In the genomic region with DNA sequence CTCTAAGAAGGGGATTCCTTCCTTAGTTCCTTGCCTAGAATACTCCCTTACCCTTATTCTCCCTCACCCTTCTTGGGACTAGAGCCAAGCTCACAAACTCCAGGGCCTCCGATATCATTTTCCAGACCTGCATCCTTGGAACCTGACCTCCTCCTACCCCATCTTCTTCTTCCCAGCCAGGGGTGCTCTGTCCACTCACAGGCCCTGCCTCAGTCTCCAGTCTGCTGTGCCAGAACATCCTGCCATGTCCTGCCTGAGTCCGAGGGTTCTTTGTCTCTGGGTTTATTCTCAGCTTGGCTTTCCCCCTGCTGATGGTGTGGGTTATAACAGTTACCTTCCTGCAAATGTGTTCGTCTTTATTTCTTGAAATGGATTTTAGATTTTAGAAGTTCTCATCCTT, we compare ENCODE assay signal across 28 cellular contexts. TPM values are rescaled to one million over a fixed set of nuclear protein-coding genes. Genes with fewer than 3 reads are reported as not detected.
A peak's percentile ranks its signal among the peaks of the same experiment; 100 is the strongest.
DNase-seq lines count a peak whose midpoint lies in the region; ATAC-seq and TF ChIP-seq lines count a peak whose summit lies in the region.
"Had no signal": no experiment of that assay in that cellular context is flagged by ENCODE, and none has a peak within 500 bp of the region (broad histone marks: within the 10 kb centered on the region; RNA-seq: fewer than 3 reads in every experiment).

No MANE protein-coding gene starts in this region.

- H3K4me1 Mint-ChIP-seq in activated naive CD4-positive, alpha-beta T cell treated with anti-CD3 and anti-CD28 coated beads for 36 hours (ENCODE audit: low read depth), result peaks cover 14% of the 10 kb centered on the region
- H3K4me1 Mint-ChIP-seq in activated naive CD8-positive, alpha-beta T cell treated with anti-CD3 and anti-CD28 coated beads for 36 hours, result peaks cover 3% of the 10 kb centered on the region
- peaks cover 8 to 33% (median 14%) of the 10 kb centered on the region in 7 donors for H3K4me1 Mint-ChIP-seq in naive thymus-derived CD4-positive, alpha-beta T cell
- peaks cover 39% of the 10 kb centered on the region for H3K4me1 Mint-ChIP-seq in type B pancreatic cell (ENCODE audit: unreplicated experiment)

- H3K4me3 ChIP-seq in naive thymus-derived CD4-positive, alpha-beta T cell (ENCODE audit: low read length), result no peak overlapping the region
- H3K4me3 ChIP-seq: A549, heart right ventricle, SJSA1, tibial artery had no signal

- H3K4me3 Mint-ChIP-seq in activated naive CD4-positive, alpha-beta T cell treated with anti-CD3 and anti-CD28 coated beads for 36 hours, result no peak overlapping the region
- H3K4me3 Mint-ChIP-seq in activated naive CD8-positive, alpha-beta T cell treated with anti-CD3 and anti-CD28 coated beads for 36 hours, result no peak overlapping the region
- no peak overlapping the region for H3K4me3 Mint-ChIP-seq in naive thymus-derived CD4-positive, alpha-beta T cell
- no peak overlapping the region for H3K4me3 Mint-ChIP-seq in type B pancreatic cell
- H3K4me3 Mint-ChIP-seq: activated CD4-positive, alpha-beta memory T cell treated with anti-CD3 and anti-CD28 coated beads for 36 hours had no signal

- peak overlapping the region; percentile 51 to 59 for H3K27ac Mint-ChIP-seq in activated naive CD4-positive, alpha-beta T cell treated with anti-CD3 and anti-CD28 coated beads, Interleukin-2, amount 50 U/mL, for 72 hours
- H3K27ac Mint-ChIP-seq in activated naive CD4-positive, alpha-beta T cell treated with anti-CD3 and anti-CD28 coated beads for 36 hours, result no peak overlapping the region
- H3K27ac Mint-ChIP-seq in activated naive CD8-positive, alpha-beta T cell treated with anti-CD3 and anti-CD28 coated beads for 36 hours, result peak overlapping the region; percentile 6
- H3K27ac Mint-ChIP-seq in naive thymus-derived CD4-positive, alpha-beta T cell, result peak overlapping the region in 6 of 9 donors; percentile 19 to 82 (median 52)
- H3K27ac Mint-ChIP-seq in type B pancreatic cell, result no peak overlapping the region
- H3K27ac Mint-ChIP-seq: activated CD4-positive, alpha-beta memory T cell treated with anti-CD3 and anti-CD28 coated beads for 36 hours; progenitor cell of endocrine pancreas had no signal

- H3K36me3 Mint-ChIP-seq in activated naive CD4-positive, alpha-beta T cell treated with anti-CD3 and anti-CD28 coated beads, Interleukin-2, amount 50 U/mL, for 72 hours, result peaks cover 16 to 19% of the 10 kb centered on the region in 2 donors
- H3K36me3 Mint-ChIP-seq in activated naive CD4-positive, alpha-beta T cell treated with anti-CD3 and anti-CD28 coated beads for 36 hours (ENCODE audit: low read depth), result peaks cover 32% of the 10 kb centered on the region
- H3K36me3 Mint-ChIP-seq in activated naive CD8-positive, alpha-beta T cell treated with anti-CD3 and anti-CD28 coated beads for 36 hours, result peaks cover 15% of the 10 kb centered on the region
- peaks cover 9 to 36% (median 22%) of the 10 kb centered on the region in 5 donors for H3K36me3 Mint-ChIP-seq in naive thymus-derived CD4-positive, alpha-beta T cell
- H3K36me3 Mint-ChIP-seq in type B pancreatic cell, result no peaks in the 10 kb centered on the region

- no peak for TF ChIP-seq CTCF in type B pancreatic cell (conservative IDR thresholded peaks at IDR 0.05)

- ATAC-seq in activated naive CD4-positive, alpha-beta T cell treated with anti-CD3 and anti-CD28 coated beads, Interleukin-2, amount 50 U/mL, for 72 hours, result no peak
- ATAC-seq in naive thymus-derived CD4-positive, alpha-beta T cell, result no peak
- ATAC-seq: A549, esophagus mucosa, foreskin keratinocyte, HCT116, heart right ventricle had no signal

- POLR2A ChIA-PET in naive thymus-derived CD4-positive, alpha-beta T cell (lab: Charles Lee), result interaction anchor here (1.0 to 1.3 kb wide), 2 partner anchors 8 to 11 kb away, joined by 3 to 5 read pairs; no protein-coding TSS in a partner anchor

- H3K9me3 Mint-ChIP-seq in activated naive CD4-positive, alpha-beta T cell treated with anti-CD3 and anti-CD28 coated beads, Interleukin-2, amount 50 U/mL, for 72 hours, result no peaks in the 10 kb centered on the region
- no peaks in the 10 kb centered on the region for H3K9me3 Mint-ChIP-seq in activated naive CD4-positive, alpha-beta T cell treated with anti-CD3 and anti-CD28 coated beads for 36 hours
- no peaks in the 10 kb centered on the region for H3K9me3 Mint-ChIP-seq in activated naive CD8-positive, alpha-beta T cell treated with anti-CD3 and anti-CD28 coated beads for 36 hours
- H3K9me3 Mint-ChIP-seq in naive thymus-derived CD4-positive, alpha-beta T cell, result no peaks in the 10 kb centered on the region
- peaks cover under 1% of the 10 kb centered on the region for H3K9me3 Mint-ChIP-seq in type B pancreatic cell
- H3K9me3 Mint-ChIP-seq: activated CD4-positive, alpha-beta memory T cell treated with anti-CD3 and anti-CD28 coated beads for 36 hours had no signal

- H3K9me3 ChIP-seq in naive thymus-derived CD4-positive, alpha-beta T cell (ENCODE audit: control insufficient read depth in 2 of 3, low read length in 3 of 3), result no peaks in the 10 kb centered on the region
- H3K9me3 ChIP-seq: A549, heart right ventricle, SJSA1, tibial artery had no signal

- H3K4me1 ChIP-seq in naive thymus-derived CD4-positive, alpha-beta T cell (ENCODE audit: control insufficient read depth in 2 of 2, insufficient read depth in 2 of 2, low read length in 2 of 2), result peaks cover 0 to 4% of the 10 kb centered on the region in 2 donors
- H3K4me1 ChIP-seq: SJSA1, tibial artery had no signal

- CTCF ChIA-PET in activated naive CD4-positive, alpha-beta T cell treated with anti-CD3 and anti-CD28 coated beads for 36 hours (lab: Charles Lee), result interaction anchor here (0.6 to 1.3 kb wide), 4 partner anchors 9 to 279 kb away, joined by 3 to 8 read pairs (median 7); no protein-coding TSS in a partner anchor
- CTCF ChIA-PET in naive thymus-derived CD4-positive, alpha-beta T cell (lab: Charles Lee), result interaction anchor here (0.5 to 0.8 kb wide), 2 partner anchors 147 to 372 kb away, joined by 3 to 4 read pairs; a partner anchor contains a TSS

- H3K27me3 ChIP-seq in naive thymus-derived CD4-positive, alpha-beta T cell (ENCODE audit: control insufficient read depth in 2 of 2, insufficient read depth in 2 of 2, low read length in 2 of 2), result no peaks in the 10 kb centered on the region
- H3K27me3 ChIP-seq: brain microvascular endothelial cell, foreskin keratinocyte, heart right ventricle, SJSA1, tibial artery had no signal

- intact Hi-C loops in activated naive CD4-positive, alpha-beta T cell treated with anti-CD3 and anti-CD28 coated beads for 36 hours (cut with micrococcal nuclease), result no loop called here
- intact Hi-C loops in naive thymus-derived CD4-positive, alpha-beta T cell (cut with micrococcal nuclease), result no loop called here

- DNase-seq in activated naive CD4-positive, alpha-beta T cell treated with anti-CD3 and anti-CD28 coated beads, Interleukin-2, amount 50 U/mL, for 72 hours (ENCODE audit: low spot score in 2 of 2), result no peak
- no peak for DNase-seq in activated naive CD4-positive, alpha-beta T cell treated with anti-CD3 and anti-CD28 coated beads for 36 hours
- no peak for DNase-seq in activated naive CD8-positive, alpha-beta T cell treated with anti-CD3 and anti-CD28 coated beads for 36 hours
- DNase-seq in naive thymus-derived CD4-positive, alpha-beta T cell, result peak in 1 of 9 donors; percentile 1
- DNase-seq in type B pancreatic cell (ENCODE audit: extremely low spot score, unreplicated experiment), result peak; percentile 18
- no peak for DNase-seq in NCI-H774 (lab: John Stamatoyannopoulos, UW)
- DNase-seq in erythroblast (lab: John Stamatoyannopoulos, UW), result no peak
- DNase-seq in OCI-M2 (lab: John Stamatoyannopoulos, UW; ENCODE audit: unreplicated experiment), result no peak
- DNase-seq: activated CD4-positive, alpha-beta memory T cell treated with anti-CD3 and anti-CD28 coated beads for 36 hours; activated CD4-positive, CD25-positive, alpha-beta regulatory T cell; activated effector memory CD4-positive, alpha-beta T cell treated with anti-CD3 and anti-CD28 coated beads, Interleukin-2, amount 50 U/mL, for 16 hours; activated T-cell treated with anti-CD3 and anti-CD28 coated beads for 4 hours; AML-193; brain microvascular endothelial cell; DMS153; effector memory CD4-positive, alpha-beta T cell; foreskin keratinocyte; heart right ventricle; NCI-H1092; NCI-H187; NCI-H524 treated with DMSO at 0.1 percent for 48 hours; stimulated activated CD4-positive, alpha-beta T cell treated with anti-CD3 and anti-CD28 coated beads, Interleukin-15, amount 100 ng/mL, for 24 hours; tibial artery had no signal

- no peaks in the 10 kb centered on the region for H3K27me3 Mint-ChIP-seq in activated naive CD4-positive, alpha-beta T cell treated with anti-CD3 and anti-CD28 coated beads for 36 hours (ENCODE audit: low read depth)
- H3K27me3 Mint-ChIP-seq in activated naive CD8-positive, alpha-beta T cell treated with anti-CD3 and anti-CD28 coated beads for 36 hours, result no peaks in the 10 kb centered on the region
- no peaks in the 10 kb centered on the region for H3K27me3 Mint-ChIP-seq in naive thymus-derived CD4-positive, alpha-beta T cell
- no peaks in the 10 kb centered on the region for H3K27me3 Mint-ChIP-seq in type B pancreatic cell
- H3K27me3 Mint-ChIP-seq: activated CD4-positive, alpha-beta memory T cell treated with anti-CD3 and anti-CD28 coated beads for 36 hours; progenitor cell of endocrine pancreas had no signal

- no peak overlapping the region for H3K27ac ChIP-seq in naive thymus-derived CD4-positive, alpha-beta T cell (ENCODE audit: low read depth, low read length)
- H3K27ac ChIP-seq: A549, brain microvascular endothelial cell, foreskin keratinocyte, SJSA1, tibial artery had no signal

- peaks cover 0 to 28% (median 12%) of the 10 kb centered on the region in 3 experiments for H3K36me3 ChIP-seq in naive thymus-derived CD4-positive, alpha-beta T cell (ENCODE audit: control insufficient read depth in 2 of 3, insufficient read depth in 3 of 3, low read length in 3 of 3)
- H3K36me3 ChIP-seq: brain microvascular endothelial cell, SJSA1, tibial artery had no signal

- TF ChIP-seq POLR2A in erythroblast (IDR thresholded peaks at IDR 0.05; ENCODE audit: low read length), result no peak

RNA-seq across cellular contexts. Expression of a gene that starts 59.9 kb away (rescaled TPM):
- total RNA-seq in activated naive CD4-positive, alpha-beta T cell treated with anti-CD3 and anti-CD28 coated beads, Interleukin-2, amount 50 U/mL, for 72 hours, result 1 to 10 TPM; 1.5 to 2.5 TPM
- 1 to 10 TPM; 1.0 to 1.7 TPM for total RNA-seq in activated naive CD4-positive, alpha-beta T cell treated with anti-CD3 and anti-CD28 coated beads for 36 hours
- total RNA-seq in activated naive CD8-positive, alpha-beta T cell treated with anti-CD3 and anti-CD28 coated beads for 36 hours, result 1 to 10 TPM; 1.9 to 2.2 TPM
- 1 to 10 TPM in 2 of 5 experiments, under 1 TPM in 3; 0.27 to 4.3 (median 0.67) TPM for total RNA-seq in naive thymus-derived CD4-positive, alpha-beta T cell
- under 1 TPM in 1 of 2 donors, not detected in 1; 0.15 TPM for polyA plus RNA-seq in naive thymus-derived CD4-positive, alpha-beta T cell
- 1.2 and 2.7 TPM in 2 replicates for total RNA-seq in type B pancreatic cell (ENCODE audit: low replicate concordance)

Comparison
In these comparisons a context has a peak if more than half of its experiments do, and no peak if none do; other contexts are left out.
1. H3K27ac Mint-ChIP-seq: peak in activated naive CD4-positive, alpha-beta T cell treated with anti-CD3 and anti-CD28 coated beads, Interleukin-2, amount 50 U/mL, for 72 hours (2 of 2), activated naive CD8-positive, alpha-beta T cell treated with anti-CD3 and anti-CD28 coated beads for 36 hours (single experiment) and naive thymus-derived CD4-positive, alpha-beta T cell (6 of 9); none in activated naive CD4-positive, alpha-beta T cell treated with anti-CD3 and anti-CD28 coated beads for 36 hours (single experiment) and type B pancreatic cell (single experiment).